Comparison of ENCODE assay signal across 28 cellular contexts in the genomic region with DNA sequence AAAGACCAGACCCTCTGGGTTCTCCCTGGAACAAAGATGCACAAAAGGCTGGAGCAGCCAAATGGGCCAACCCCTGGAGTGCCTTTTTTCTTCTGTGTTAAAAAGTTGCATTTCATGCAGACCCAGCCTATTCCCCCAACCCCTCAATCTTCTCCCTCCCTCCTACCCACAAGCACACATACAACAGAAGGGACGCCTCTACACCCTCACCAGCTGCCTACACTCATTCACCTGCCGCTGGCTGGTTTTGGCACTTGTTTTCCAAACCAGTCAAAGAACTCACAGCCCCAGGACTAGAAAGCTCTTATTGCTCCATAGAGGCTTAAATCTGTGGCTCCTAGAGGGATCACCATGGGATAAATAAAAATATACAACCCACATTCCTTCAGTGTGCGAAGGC. TPM values are rescaled to one million over a fixed set of nuclear protein-coding genes. Genes with fewer than 3 reads are reported as not detected.
"Had no signal": no experiment of that assay in that cellular context is flagged by ENCODE, and none has a peak within 500 bp of the region (broad histone marks: within the 10 kb centered on the region; RNA-seq: fewer than 3 reads in every experiment).

No MANE protein-coding gene starts in this region.

- H3K27ac ChIP-seq: coronary artery, ovary, psoas muscle, sigmoid colon, stomach, thyroid gland, vagina had no signal

- DNase-seq: dermis blood vessel endothelial cell; effector memory CD8-positive, alpha-beta T cell; erythroblast; kidney; mesenchymal stem cell; mucosa of descending colon; naive B cell; occipital lobe; ovary; posterior cingulate gyrus; psoas muscle; right cardiac atrium; sigmoid colon; stimulated activated CD4-positive, alpha-beta T cell treated with anti-CD3 and anti-CD28 coated beads, Interleukin-2, amount 100 ng/mL, for 24 hours; stimulated activated CD4-positive, alpha-beta T cell treated with anti-CD3 and anti-CD28 coated beads, Interleukin-4, amount 100 ng/mL, for 24 hours; stimulated activated naive CD4-positive, alpha-beta T cell treated with Interleukin-2 at 50 U/mL for 16 hours; stomach; thyroid gland; trophoblast cell had no signal

- H3K9me3 ChIP-seq: mucosa of descending colon, ovary, psoas muscle, sigmoid colon, stomach, thyroid gland, vagina had no signal

- H3K9me3 Mint-ChIP-seq: mesothelial cell of epicardium; nephron; stimulated activated effector memory CD8-positive, alpha-beta T cell treated with anti-CD3 and anti-CD28 coated beads, Interleukin-12 subunit alpha, Interleukin-12 subunit beta, amount 100 ng/mL, for 72 hours had no signal

- ATAC-seq: effector memory CD8-positive, alpha-beta T cell; left lobe of liver; mucosa of descending colon; psoas muscle; right cardiac atrium; stimulated activated effector memory CD8-positive, alpha-beta T cell treated with anti-CD3 and anti-CD28 coated beads, Interleukin-12 subunit alpha, Interleukin-12 subunit beta, amount 100 ng/mL, for 72 hours had no signal

- H3K4me3 Mint-ChIP-seq: mesothelial cell of epicardium; naive B cell; nephron; stimulated activated effector memory CD8-positive, alpha-beta T cell treated with anti-CD3 and anti-CD28 coated beads, Interleukin-12 subunit alpha, Interleukin-12 subunit beta, amount 100 ng/mL, for 72 hours had no signal

- H3K27me3 ChIP-seq: ovary, sigmoid colon, thyroid gland, vagina had no signal

- H3K4me1 ChIP-seq: psoas muscle, sigmoid colon, stomach, thyroid gland, vagina had no signal

- H3K36me3 Mint-ChIP-seq: mesothelial cell of epicardium; naive B cell; stimulated activated effector memory CD8-positive, alpha-beta T cell treated with anti-CD3 and anti-CD28 coated beads, Interleukin-12 subunit alpha, Interleukin-12 subunit beta, amount 100 ng/mL, for 72 hours had no signal

- H3K4me1 Mint-ChIP-seq: mesothelial cell of epicardium, nephron had no signal

- H3K36me3 ChIP-seq: ovary, sigmoid colon, stomach, thyroid gland, vagina had no signal

- H3K27ac Mint-ChIP-seq: mesothelial cell of epicardium; naive B cell; nephron; stimulated activated effector memory CD8-positive, alpha-beta T cell treated with anti-CD3 and anti-CD28 coated beads, Interleukin-12 subunit alpha, Interleukin-12 subunit beta, amount 100 ng/mL, for 72 hours had no signal

- H3K4me3 ChIP-seq: coronary artery, mucosa of descending colon, ovary, psoas muscle, sigmoid colon, stomach, thyroid gland, vagina had no signal

RNA-seq across cellular contexts. Expression of a gene that starts 16.5 kb away (rescaled TPM):
- total RNA-seq: kidney, left lobe of liver, psoas muscle, skeletal muscle tissue, subcutaneous adipose tissue, ureter, vagina had no signal
- polyA plus RNA-seq: right cardiac atrium had no signal
